ENCODE assay signal across 11 cellular contexts in the genomic region with DNA sequence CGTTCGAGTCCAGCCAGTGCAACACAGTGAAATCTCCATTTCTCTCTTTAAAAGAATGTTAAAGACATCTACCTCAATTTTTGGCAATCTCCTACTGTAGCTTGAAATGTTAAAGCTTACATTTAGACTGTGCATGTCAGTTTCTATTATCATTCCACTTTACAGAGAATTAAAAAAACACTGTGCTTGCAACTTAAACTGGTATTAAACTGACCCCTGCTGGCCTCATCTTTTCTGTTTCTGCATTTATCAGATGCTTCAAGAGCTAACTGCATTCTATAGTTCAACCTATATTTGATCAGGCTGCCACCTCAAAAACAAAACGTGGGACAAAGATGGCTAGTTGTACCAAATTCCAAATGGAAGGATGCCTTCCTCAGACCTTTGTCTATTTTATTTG.
A peak's percentile ranks its signal among the peaks of the same experiment; 100 is the strongest.
DNase-seq lines count a peak whose midpoint lies in the region; ATAC-seq lines count a peak whose summit lies in the region.
"Had no signal": no experiment of that assay in that cellular context is flagged by ENCODE, and none has a peak within 500 bp of the region (broad histone marks: within the 10 kb centered on the region; RNA-seq: fewer than 3 reads in every experiment).

No MANE protein-coding gene starts in this region.

- DNase-seq in SIG-M5 treated with dmso at 0.1 percent for 504 hours (lab: John Stamatoyannopoulos, UW; ENCODE audit: unreplicated experiment), result peak; percentile 43
- DNase-seq in SIG-M5 (lab: John Stamatoyannopoulos, UW), result no peak
- peak; percentile 19 for DNase-seq in NCI-H2227 treated with DMSO at 0.1 percent for 48 hours (lab: John Stamatoyannopoulos, UW)
- peak; percentile 35 to 62 for DNase-seq in dermis microvascular lymphatic vessel endothelial cell (ENCODE audit: low read depth in 2 of 2)
- peak; percentile 12 for DNase-seq in stromal cell of bone marrow (ENCODE audit: low read depth)
- no peak for DNase-seq in T-helper 17 cell
- DNase-seq in activated CD4-positive, alpha-beta T cell treated with anti-CD3 and anti-CD28 coated beads, Interleukin-2, amount 10 ng/mL, durations not matched to agents 7 days and 5 days, result no peak
- DNase-seq in stimulated activated CD4-positive, alpha-beta T cell treated with anti-CD3 and anti-CD28 coated beads, Interleukin-2, amount 100 ng/mL, for 48 hours, result no peak
- DNase-seq: effector CD8-positive, alpha-beta T cell; T1000 had no signal

- no peaks in the 10 kb centered on the region for H3K27me3 Mint-ChIP-seq in T-helper 17 cell
- no peaks in the 10 kb centered on the region for H3K27me3 Mint-ChIP-seq in activated CD4-positive, alpha-beta T cell treated with anti-CD3 and anti-CD28 coated beads, Interleukin-2, amount 10 ng/mL, durations not matched to agents 7 days and 5 days

- no peak overlapping the region for H3K27ac Mint-ChIP-seq in T-helper 17 cell
- H3K27ac Mint-ChIP-seq in activated CD4-positive, alpha-beta T cell treated with anti-CD3 and anti-CD28 coated beads, Interleukin-2, amount 10 ng/mL, durations not matched to agents 7 days and 5 days, result no peak overlapping the region

- H3K4me3 Mint-ChIP-seq in T-helper 17 cell, result no peak overlapping the region
- no peak overlapping the region for H3K4me3 Mint-ChIP-seq in activated CD4-positive, alpha-beta T cell treated with anti-CD3 and anti-CD28 coated beads, Interleukin-2, amount 10 ng/mL, durations not matched to agents 7 days and 5 days

- CTCF ChIA-PET in activated CD4-positive, alpha-beta T cell treated with anti-CD3 and anti-CD28 coated beads, Interleukin-2, amount 10 ng/mL, durations not matched to agents 7 days and 5 days (lab: Charles Lee), result interaction anchor here (0.8 kb wide), 1 partner anchor 10 kb away, joined by 3 read pairs; no protein-coding TSS in a partner anchor

- POLR2A ChIA-PET in activated CD4-positive, alpha-beta T cell treated with anti-CD3 and anti-CD28 coated beads, Interleukin-2, amount 10 ng/mL, durations not matched to agents 7 days and 5 days (lab: Charles Lee), result no interaction called here

- no peaks in the 10 kb centered on the region for H3K9me3 Mint-ChIP-seq in activated CD4-positive, alpha-beta T cell treated with anti-CD3 and anti-CD28 coated beads, Interleukin-2, amount 10 ng/mL, durations not matched to agents 7 days and 5 days

- H3K9me3 ChIP-seq in T-helper 17 cell (ENCODE audit: control insufficient read depth, low read length, poor library complexity, severe bottlenecking), result no peaks in the 10 kb centered on the region

- peaks cover 7% of the 10 kb centered on the region for H3K4me1 Mint-ChIP-seq in T-helper 17 cell
- H3K4me1 Mint-ChIP-seq in activated CD4-positive, alpha-beta T cell treated with anti-CD3 and anti-CD28 coated beads, Interleukin-2, amount 10 ng/mL, durations not matched to agents 7 days and 5 days, result no peaks in the 10 kb centered on the region

- no peak for ATAC-seq in T-helper 17 cell
- ATAC-seq: sciatic nerve had no signal

- H3K36me3 Mint-ChIP-seq in T-helper 17 cell (ENCODE audit: low read depth), result peaks cover 2% of the 10 kb centered on the region
- no peaks in the 10 kb centered on the region for H3K36me3 Mint-ChIP-seq in activated CD4-positive, alpha-beta T cell treated with anti-CD3 and anti-CD28 coated beads, Interleukin-2, amount 10 ng/mL, durations not matched to agents 7 days and 5 days (ENCODE audit: low read depth)

Comparison
In these comparisons a context has a peak if more than half of its experiments do, and no peak if none do; other contexts are left out.
1. DNase-seq: peak in SIG-M5 treated with dmso at 0.1 percent for 504 hours (single experiment), NCI-H2227 treated with DMSO at 0.1 percent for 48 hours (single experiment), dermis microvascular lymphatic vessel endothelial cell (2 of 2) and stromal cell of bone marrow (single experiment); none in SIG-M5 (single experiment), T-helper 17 cell (0 of 3), activated CD4-positive, alpha-beta T cell treated with anti-CD3 and anti-CD28 coated beads, Interleukin-2, amount 10 ng/mL, durations not matched to agents 7 days and 5 days (single experiment) and stimulated activated CD4-positive, alpha-beta T cell treated with anti-CD3 and anti-CD28 coated beads, Interleukin-2, amount 100 ng/mL, for 48 hours (0 of 2).